16 cellular contexts compared by ENCODE assay signal in the genomic region with DNA sequence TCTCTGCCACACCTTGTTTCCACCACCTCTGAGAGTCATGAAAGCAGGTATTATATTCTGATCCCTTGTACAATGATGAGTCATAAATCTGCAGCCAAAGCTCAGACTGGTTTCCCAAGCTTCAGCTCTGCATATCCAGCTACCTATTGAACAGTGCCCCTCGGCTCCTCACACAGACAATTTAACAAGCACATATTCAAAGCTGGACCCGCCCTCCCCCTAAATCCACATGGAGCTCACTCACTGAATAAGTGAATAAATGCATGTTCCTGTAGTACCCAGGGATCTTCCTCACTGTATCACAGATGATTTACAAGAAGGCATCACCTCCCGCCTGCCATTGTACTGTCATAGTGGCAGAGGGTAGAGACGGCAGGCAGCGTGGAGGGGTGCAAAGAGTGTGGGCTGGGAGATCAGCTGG.
"Had no signal": no experiment of that assay in that cellular context is flagged by ENCODE, and none has a peak within 500 bp of the region (broad histone marks: within the 10 kb centered on the region; RNA-seq: fewer than 3 reads in every experiment).

No MANE protein-coding gene starts in this region.

- H3K4me1 ChIP-seq: heart left ventricle had no signal

- H3K9me3 Mint-ChIP-seq: stimulated activated naive CD8-positive, alpha-beta T cell treated with anti-CD3 and anti-CD28 coated beads, Interleukin-15, Interleukin-2, amounts not matched to agents 100 ng/mL and 50 ng/mL, for 24 hours had no signal

- H3K27ac Mint-ChIP-seq: activated CD4-positive, alpha-beta T cell treated with anti-CD3 and anti-CD28 coated beads for 36 hours; activated CD8-positive, alpha-beta T cell treated with anti-CD3 and anti-CD28 coated beads for 36 hours; activated naive CD8-positive, alpha-beta T cell treated with anti-CD3 and anti-CD28 coated beads, Interleukin-2, amount 10 ng/mL, durations not matched to agents 7 days and 5 days; activated T-cell treated with anti-CD3 and anti-CD28 coated beads, Interleukin-2, amount 50 U/mL, for 72 hours; memory B cell; stimulated activated naive CD8-positive, alpha-beta T cell treated with anti-CD3 and anti-CD28 coated beads, Interleukin-15, Interleukin-2, amounts not matched to agents 100 ng/mL and 50 ng/mL, for 24 hours had no signal

- H3K4me3 Mint-ChIP-seq: activated CD4-positive, alpha-beta T cell treated with anti-CD3 and anti-CD28 coated beads for 36 hours; activated CD8-positive, alpha-beta T cell treated with anti-CD3 and anti-CD28 coated beads for 36 hours; activated naive CD8-positive, alpha-beta T cell treated with anti-CD3 and anti-CD28 coated beads, Interleukin-2, amount 10 ng/mL, durations not matched to agents 7 days and 5 days; activated T-cell treated with anti-CD3 and anti-CD28 coated beads, Interleukin-2, amount 50 U/mL, for 72 hours; memory B cell; stimulated activated naive CD8-positive, alpha-beta T cell treated with anti-CD3 and anti-CD28 coated beads, Interleukin-15, Interleukin-2, amounts not matched to agents 100 ng/mL and 50 ng/mL, for 24 hours had no signal

- DNase-seq: activated CD4-positive, alpha-beta T cell treated with anti-CD3 and anti-CD28 coated beads for 36 hours; activated CD8-positive, alpha-beta memory T cell treated with anti-CD3 and anti-CD28 coated beads, Interleukin-2, amount 50 U/mL, for 4 hours; activated CD8-positive, alpha-beta T cell treated with anti-CD3 and anti-CD28 coated beads for 36 hours; activated gamma-delta T cell treated with Interleukin-2 at 50 U/mL for 16 hours; activated naive CD8-positive, alpha-beta T cell treated with anti-CD3 and anti-CD28 coated beads, Interleukin-2, amount 10 ng/mL, durations not matched to agents 7 days and 5 days; activated T-cell treated with anti-CD3 and anti-CD28 coated beads, Interleukin-2, amount 50 U/mL, for 72 hours; anterior cingulate cortex; foreskin melanocyte; heart left ventricle; stimulated activated CD4-positive, alpha-beta T cell treated with anti-CD3 and anti-CD28 coated beads, Interleukin-4, amount 100 ng/mL, for 24 hours; T1000 had no signal

- H3K4me3 ChIP-seq: heart left ventricle, thoracic aorta had no signal

- H3K36me3 Mint-ChIP-seq: activated naive CD8-positive, alpha-beta T cell treated with anti-CD3 and anti-CD28 coated beads, Interleukin-2, amount 10 ng/mL, durations not matched to agents 7 days and 5 days; memory B cell had no signal

- H3K36me3 ChIP-seq: heart left ventricle, thoracic aorta had no signal

- H3K9me3 ChIP-seq: heart left ventricle, thoracic aorta had no signal

- H3K4me1 Mint-ChIP-seq: activated CD4-positive, alpha-beta T cell treated with anti-CD3 and anti-CD28 coated beads for 36 hours; activated naive CD8-positive, alpha-beta T cell treated with anti-CD3 and anti-CD28 coated beads, Interleukin-2, amount 10 ng/mL, durations not matched to agents 7 days and 5 days; memory B cell had no signal

- H3K27ac ChIP-seq: heart left ventricle, thoracic aorta had no signal

- ATAC-seq: activated CD4-positive, alpha-beta T cell treated with anti-CD3 and anti-CD28 coated beads for 36 hours; activated CD8-positive, alpha-beta T cell treated with anti-CD3 and anti-CD28 coated beads for 36 hours; activated T-cell treated with anti-CD3 and anti-CD28 coated beads, Interleukin-2, amount 50 U/mL, for 72 hours; heart left ventricle; left lobe of liver had no signal

- FAIRE-seq: islet of Langerhans had no signal

- H3K27me3 Mint-ChIP-seq: activated CD8-positive, alpha-beta T cell treated with anti-CD3 and anti-CD28 coated beads for 36 hours; activated naive CD8-positive, alpha-beta T cell treated with anti-CD3 and anti-CD28 coated beads, Interleukin-2, amount 10 ng/mL, durations not matched to agents 7 days and 5 days; stimulated activated naive CD8-positive, alpha-beta T cell treated with anti-CD3 and anti-CD28 coated beads, Interleukin-15, Interleukin-2, amounts not matched to agents 100 ng/mL and 50 ng/mL, for 24 hours had no signal
